In the genomic region with DNA sequence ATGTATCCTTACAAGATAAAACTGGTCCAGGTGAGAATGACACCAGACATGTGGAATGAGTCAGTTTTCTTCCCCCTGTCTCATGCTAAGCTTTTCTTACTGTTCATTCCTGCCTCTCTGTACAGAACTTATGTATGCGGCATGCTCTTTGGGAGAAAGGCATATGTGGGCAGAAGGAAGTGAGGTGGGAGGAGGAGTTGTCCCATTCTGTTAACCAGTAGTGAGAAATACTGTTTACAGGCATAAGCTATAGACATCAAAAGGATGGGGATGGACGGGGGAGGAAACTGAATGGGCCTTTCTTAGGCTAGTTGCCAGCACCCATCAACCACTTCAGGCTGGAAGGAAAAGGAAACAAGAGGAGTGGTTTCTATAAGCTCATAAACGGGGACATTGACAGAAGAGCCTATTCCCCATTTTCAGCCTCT, we compare ENCODE assay signal across 10 cellular contexts.
DNase-seq lines count a peak whose midpoint lies in the region; ATAC-seq and TF ChIP-seq lines count a peak whose summit lies in the region.
"Had no signal": no experiment of that assay in that cellular context is flagged by ENCODE, and none has a peak within 500 bp of the region (broad histone marks: within the 10 kb centered on the region; RNA-seq: fewer than 3 reads in every experiment).

No MANE protein-coding gene starts in this region.

- no peaks in the 10 kb centered on the region for H3K79me2 ChIP-seq in smooth muscle cell (ENCODE audit: low read depth)

- H3K4me1 ChIP-seq in smooth muscle cell (ENCODE audit: low read depth): peaks cover 13% of the 10 kb centered on the region

- peaks cover 24% of the 10 kb centered on the region for H3F3A ChIP-seq in smooth muscle cell (ENCODE audit: low read depth)

- no peak overlapping the region for H3K4me3 ChIP-seq in smooth muscle cell
- H3K4me3 ChIP-seq: heart left ventricle had no signal

- DNase-seq in activated CD4-positive, alpha-beta T cell treated with anti-CD3 and anti-CD28 coated beads, Interleukin-2, amount 10 ng/mL, durations not matched to agents 24 days and 14 days: peak; percentile 76
- no peak for DNase-seq in activated CD4-positive, alpha-beta T cell treated with anti-CD3 and anti-CD28 coated beads for 1 hour
- peak; percentile 71 for DNase-seq in NCI-H2029 treated with DMSO at 0.1 percent for 48 hours (lab: John Stamatoyannopoulos, UW)
- no peak for DNase-seq in activated naive CD8-positive, alpha-beta T cell treated with anti-CD3 and anti-CD28 coated beads, Interleukin-2, amount 50 U/mL, for 24 hours
- DNase-seq in smooth muscle cell (lab: John Stamatoyannopoulos, UW; ENCODE audit: unreplicated experiment): no peak
- DNase-seq in islet precursor cell: no peak
- DNase-seq in NOMO-1 treated with dmso at 0.1 percent for 144 hours (lab: John Stamatoyannopoulos, UW; ENCODE audit: unreplicated experiment): no peak
- DNase-seq: heart left ventricle, midbrain had no signal

- intact Hi-C loops in activated CD4-positive, alpha-beta T cell treated with anti-CD3 and anti-CD28 coated beads, Interleukin-2, amount 10 ng/mL, durations not matched to agents 24 days and 14 days (cut with micrococcal nuclease): loop anchor here (1.0 to 10.0 kb wide), 7 partner anchors 15 to 289 kb away; partner anchors contain the start of gene ARL8B

- no peaks in the 10 kb centered on the region for H3K27me3 Mint-ChIP-seq in activated CD4-positive, alpha-beta T cell treated with anti-CD3 and anti-CD28 coated beads, Interleukin-2, amount 10 ng/mL, durations not matched to agents 24 days and 14 days
- H3K27me3 Mint-ChIP-seq in activated naive CD8-positive, alpha-beta T cell treated with anti-CD3 and anti-CD28 coated beads, Interleukin-2, amount 50 U/mL, for 24 hours: peaks cover 3% of the 10 kb centered on the region

- no peaks in the 10 kb centered on the region for H3K9me3 ChIP-seq in smooth muscle cell (replicated peaks; ENCODE audit: low read depth)
- H3K9me3 ChIP-seq: heart left ventricle had no signal

- peak overlapping the region; percentile 54 for H3K4me2 ChIP-seq in smooth muscle cell

- H4K20me1 ChIP-seq in smooth muscle cell (ENCODE audit: low read depth): no peaks in the 10 kb centered on the region

- H3K9me3 Mint-ChIP-seq in activated CD4-positive, alpha-beta T cell treated with anti-CD3 and anti-CD28 coated beads, Interleukin-2, amount 10 ng/mL, durations not matched to agents 24 days and 14 days: peaks cover 3% of the 10 kb centered on the region
- H3K9me3 Mint-ChIP-seq in activated naive CD8-positive, alpha-beta T cell treated with anti-CD3 and anti-CD28 coated beads, Interleukin-2, amount 50 U/mL, for 24 hours: no peaks in the 10 kb centered on the region

- no peak overlapping the region for H2AFZ ChIP-seq in smooth muscle cell (ENCODE audit: low read depth)

- peaks cover 49% of the 10 kb centered on the region for H3K36me3 Mint-ChIP-seq in activated CD4-positive, alpha-beta T cell treated with anti-CD3 and anti-CD28 coated beads, Interleukin-2, amount 10 ng/mL, durations not matched to agents 24 days and 14 days (ENCODE audit: low read depth)
- peaks cover 62% of the 10 kb centered on the region for H3K36me3 Mint-ChIP-seq in activated naive CD8-positive, alpha-beta T cell treated with anti-CD3 and anti-CD28 coated beads, Interleukin-2, amount 50 U/mL, for 24 hours (ENCODE audit: low read depth)

- peak overlapping the region; percentile 49 for H3K9ac ChIP-seq in smooth muscle cell (ENCODE audit: low read depth)

- peak overlapping the region; percentile 100 for H3K27ac ChIP-seq in smooth muscle cell (ENCODE audit: low read depth)

- H3K27ac Mint-ChIP-seq in activated CD4-positive, alpha-beta T cell treated with anti-CD3 and anti-CD28 coated beads, Interleukin-2, amount 10 ng/mL, durations not matched to agents 24 days and 14 days: peak overlapping the region; percentile 97
- peak overlapping the region; percentile 98 for H3K27ac Mint-ChIP-seq in activated naive CD8-positive, alpha-beta T cell treated with anti-CD3 and anti-CD28 coated beads, Interleukin-2, amount 50 U/mL, for 24 hours

- TF ChIP-seq CTCF in smooth muscle cell (IDR thresholded peaks at IDR 0.05; ENCODE audit: borderline replicate concordance, insufficient read depth, poor library complexity, severe bottlenecking): no peak

- 23% methylated on average over 3 of the region's 3 CpGs for WGBS in smooth muscle cell (ENCODE audit: low lambda C conversion rate)

- peak; percentile 27 for ATAC-seq in activated naive CD8-positive, alpha-beta T cell treated with anti-CD3 and anti-CD28 coated beads, Interleukin-2, amount 50 U/mL, for 24 hours
- no peak for ATAC-seq in HG02884 (IDR thresholded peaks at IDR 0.05; ENCODE audit: unreplicated experiment)
- ATAC-seq: heart left ventricle had no signal

- peak overlapping the region; percentile 81 for H3K4me3 Mint-ChIP-seq in activated CD4-positive, alpha-beta T cell treated with anti-CD3 and anti-CD28 coated beads, Interleukin-2, amount 10 ng/mL, durations not matched to agents 24 days and 14 days
- H3K4me3 Mint-ChIP-seq in activated naive CD8-positive, alpha-beta T cell treated with anti-CD3 and anti-CD28 coated beads, Interleukin-2, amount 50 U/mL, for 24 hours: peak overlapping the region; percentile 64

- H3K27me3 ChIP-seq in smooth muscle cell (ENCODE audit: low read depth): no peaks in the 10 kb centered on the region
- H3K27me3 ChIP-seq: heart left ventricle had no signal

- no peaks in the 10 kb centered on the region for H3K36me3 ChIP-seq in smooth muscle cell (ENCODE audit: low read depth)

- H3K4me1 Mint-ChIP-seq in activated CD4-positive, alpha-beta T cell treated with anti-CD3 and anti-CD28 coated beads, Interleukin-2, amount 10 ng/mL, durations not matched to agents 24 days and 14 days: peaks cover 79% of the 10 kb centered on the region
- H3K4me1 Mint-ChIP-seq in activated naive CD8-positive, alpha-beta T cell treated with anti-CD3 and anti-CD28 coated beads, Interleukin-2, amount 50 U/mL, for 24 hours: peaks cover 98% of the 10 kb centered on the region

Comparison
In these comparisons a context has a peak if more than half of its experiments do, and no peak if none do; other contexts are left out.
1. DNase-seq: peak in activated CD4-positive, alpha-beta T cell treated with anti-CD3 and anti-CD28 coated beads, Interleukin-2, amount 10 ng/mL, durations not matched to agents 24 days and 14 days (single experiment) and NCI-H2029 treated with DMSO at 0.1 percent for 48 hours (single experiment); none in activated CD4-positive, alpha-beta T cell treated with anti-CD3 and anti-CD28 coated beads for 1 hour (single experiment), activated naive CD8-positive, alpha-beta T cell treated with anti-CD3 and anti-CD28 coated beads, Interleukin-2, amount 50 U/mL, for 24 hours (single experiment), smooth muscle cell (single experiment), islet precursor cell (single experiment) and NOMO-1 treated with dmso at 0.1 percent for 144 hours (single experiment).